In the genomic region with DNA sequence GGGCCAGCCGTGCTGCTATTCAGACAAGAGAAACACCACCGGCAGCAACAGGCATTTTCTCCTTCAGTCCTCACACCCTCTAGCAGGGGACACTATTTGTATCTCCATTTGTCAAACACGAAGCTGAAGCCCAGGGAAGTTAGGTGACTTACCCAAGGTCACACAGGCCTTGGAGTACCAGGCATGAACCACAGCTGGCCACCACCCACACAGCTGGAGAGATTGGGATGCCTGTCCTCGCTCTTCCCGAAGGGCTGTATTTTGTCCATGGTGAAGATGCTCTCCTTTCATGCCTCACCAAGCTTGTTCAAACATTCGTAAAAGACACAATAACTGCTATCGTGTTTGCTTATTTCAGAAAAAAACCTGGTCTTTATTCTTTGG, we compare ENCODE assay signal across 26 cellular contexts.
"Had no signal": no experiment of that assay in that cellular context is flagged by ENCODE, and none has a peak within 500 bp of the region (broad histone marks: within the 10 kb centered on the region; RNA-seq: fewer than 3 reads in every experiment).

No MANE protein-coding gene starts in this region.

- H3K36me3 ChIP-seq: stomach, suprapubic skin, thoracic aorta, thyroid gland, tibial artery, tibial nerve, transverse colon, upper lobe of left lung, upper lobe of right lung, uterus, vagina had no signal

- H3K27me3 ChIP-seq: testis, thyroid gland, tibial artery, upper lobe of left lung, upper lobe of right lung, uterus, vagina had no signal

- DNase-seq: stimulated activated CD4-positive, alpha-beta T cell treated with anti-CD3 and anti-CD28 coated beads, Interleukin-2, amount 100 ng/mL, for 24 hours; stimulated activated CD4-positive, alpha-beta T cell treated with anti-CD3 and anti-CD28 coated beads, Interleukin-2, amount 100 ng/mL, for 48 hours; stimulated activated CD4-positive, alpha-beta T cell treated with anti-CD3 and anti-CD28 coated beads, Interleukin-4, amount 100 ng/mL, for 1 hour; stimulated activated CD4-positive, alpha-beta T cell treated with anti-CD3 and anti-CD28 coated beads, Interleukin-4, amount 100 ng/mL, for 24 hours; stimulated activated CD4-positive, alpha-beta T cell treated with anti-CD3 and anti-CD28 coated beads, Interleukin-4, amount 100 ng/mL, for 4 hours; stimulated activated CD8-positive, alpha-beta memory T cell treated with anti-CD3 and anti-CD28 coated beads, Interleukin-4, amount 100 ng/mL, for 48 hours; stimulated activated naive B cell treated with anti-CD40 and anti-IgM and Interleukin-4, amounts not matched to agents 10 μg/mL and 1 μg/mL and 100 μg/mL, for 72 hours; stimulated activated naive CD4-positive, alpha-beta T cell; stimulated activated naive CD4-positive, alpha-beta T cell treated with Interleukin-2 at 50 U/mL for 16 hours; stimulated activated naive CD8-positive, alpha-beta T cell treated with anti-CD3 and anti-CD28 coated beads, Interleukin-15, amount 100 ng/mL, for 72 hours; stimulated activated naive CD8-positive, alpha-beta T cell treated with anti-CD3 and anti-CD28 coated beads, Interleukin-15, Interleukin-2, amounts not matched to agents 100 U/mL and 50 U/mL, for 24 hours; stomach; substantia nigra; testis; thyroid gland; tibial artery; transverse colon; upper lobe of right lung; uterus had no signal

- H3K4me3 ChIP-seq: stomach, suprapubic skin, testis, thoracic aorta, thyroid gland, tibial artery, tibial nerve, transverse colon, upper lobe of left lung, upper lobe of right lung, uterus, vagina had no signal

- H3K27ac ChIP-seq: stomach, suprapubic skin, testis, thoracic aorta, thyroid gland, tibial artery, transverse colon, upper lobe of left lung, upper lobe of right lung, uterus, vagina had no signal

- ATAC-seq: stimulated activated effector memory CD8-positive, alpha-beta T cell treated with anti-CD3 and anti-CD28 coated beads, Interleukin-12 subunit alpha, Interleukin-12 subunit beta, amount 100 ng/mL, for 72 hours; stimulated activated memory B cell treated with anti-CD40 and anti-IgM and Interleukin-4, amounts not matched to agents 10 μg/mL and 1 μg/mL and 100 μg/mL, for 72 hours; stimulated activated naive B cell treated with anti-CD40 and anti-IgM and Interleukin-4, amounts not matched to agents 10 μg/mL and 1 μg/mL and 100 μg/mL, for 72 hours; stimulated activated naive CD8-positive, alpha-beta T cell treated with anti-CD3 and anti-CD28 coated beads, Interleukin-15, amount 100 ng/mL, for 72 hours; stimulated activated naive CD8-positive, alpha-beta T cell treated with anti-CD3 and anti-CD28 coated beads, Interleukin-15, Interleukin-2, amounts not matched to agents 100 U/mL and 50 U/mL, for 24 hours; upper lobe of right lung had no signal

- H3K9me3 ChIP-seq: stomach, suprapubic skin, testis, thoracic aorta, thyroid gland, tibial artery, tibial nerve, transverse colon, upper lobe of left lung, upper lobe of right lung, uterus, vagina had no signal

- H3K4me1 ChIP-seq: testis, transverse colon, upper lobe of right lung, uterus had no signal
